In the genomic region with DNA sequence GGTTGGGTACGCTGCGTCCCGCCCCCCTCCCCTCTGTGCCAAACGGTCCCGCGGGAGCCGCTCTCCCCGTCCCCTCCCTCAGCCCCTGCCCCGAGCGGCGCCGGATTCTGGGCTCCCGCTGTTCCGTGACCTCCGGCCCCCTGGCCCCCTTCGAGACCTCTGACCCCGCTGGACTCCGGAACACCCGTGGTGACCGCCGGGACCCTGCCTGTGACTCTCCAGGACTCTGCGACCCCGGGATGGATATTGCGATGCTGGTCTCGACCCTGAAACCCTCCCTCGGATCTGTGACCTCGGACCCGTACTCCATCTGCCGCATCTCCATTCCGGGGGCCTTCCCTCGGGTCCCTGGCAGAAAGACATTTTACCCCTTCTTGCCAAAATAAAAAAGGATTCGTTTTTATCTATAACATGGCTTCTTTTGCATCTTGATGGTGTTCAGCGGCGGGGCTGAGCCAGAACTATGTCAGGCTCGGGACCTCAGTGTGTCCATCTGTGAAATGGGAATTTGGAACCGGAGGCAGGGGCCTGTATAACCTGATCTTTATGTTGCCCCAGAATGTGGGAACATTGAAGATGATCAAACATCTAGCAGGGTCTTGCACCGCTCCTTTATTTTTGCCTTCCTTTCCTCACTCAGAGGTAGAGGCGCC, we compare ENCODE assay signal across 1 cellular context.
TF ChIP-seq lines count a peak whose summit lies in the region.

No MANE protein-coding gene starts in this region.

TF ChIP-seq in GM12891, 5 proteins besides CTCF, POLR2A, EP300 and RAD21:
- TF ChIP-seq SPI1 (IDR thresholded peaks at IDR 0.05; ENCODE audit: low read depth, low read length) (no peak), PAX5 (IDR thresholded peaks at IDR 0.05; ENCODE audit: insufficient read depth, low read length, severe bottlenecking) (no peak), POLR2AphosphoS5 (IDR thresholded peaks at IDR 0.05; ENCODE audit: low read depth, low read length) (no peak), POU2F2 (IDR thresholded peaks at IDR 0.05; ENCODE audit: low read depth, low read length) (no peak), TAF1 (IDR thresholded peaks at IDR 0.05; ENCODE audit: low read depth, low read length) (no peak)
